In the genomic region with DNA sequence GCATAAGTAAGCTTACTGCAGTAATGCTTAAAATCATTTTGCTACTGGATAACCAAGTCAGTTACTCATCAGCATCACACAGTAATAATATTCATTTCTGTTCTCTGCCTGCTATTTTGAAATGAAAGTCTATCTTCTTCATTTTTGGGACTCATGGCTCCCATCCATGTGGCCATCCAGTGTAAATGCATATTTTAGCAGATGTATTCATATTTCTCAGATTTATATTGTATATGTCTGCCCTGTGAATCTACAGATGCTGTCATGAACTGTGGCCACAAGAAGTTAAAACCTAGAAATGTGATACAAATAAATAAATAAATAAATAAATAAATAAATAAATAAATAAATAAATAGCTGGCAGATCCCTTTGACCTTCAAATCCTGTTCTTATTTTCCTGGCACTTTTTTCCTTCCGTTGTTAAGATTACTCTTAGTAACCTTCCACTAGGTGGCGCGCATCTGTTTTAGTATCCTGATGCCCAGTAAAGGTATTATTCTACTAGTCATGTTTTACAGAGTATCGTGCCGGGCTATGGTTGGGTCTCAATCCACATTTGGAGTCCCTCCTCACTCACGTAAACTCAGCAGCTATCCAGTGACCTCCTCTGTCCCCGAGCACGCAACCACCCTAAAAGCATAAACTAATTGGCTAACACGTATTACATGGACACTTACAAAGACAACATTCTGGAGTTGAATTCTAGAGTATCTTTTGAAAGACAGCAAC, we compare ENCODE assay signal across 8 cellular contexts.
A peak's percentile ranks its signal among the peaks of the same experiment; 100 is the strongest.
DNase-seq lines count a peak whose midpoint lies in the region; ATAC-seq, FAIRE-seq and TF ChIP-seq lines count a peak whose summit lies in the region.

No MANE protein-coding gene starts in this region.

- FAIRE-seq in GM12892 (lab: Jason Lieb, UNC), result peak; percentile 87

- peak in 1 of 2 donors; percentile 44 for ATAC-seq in natural killer cell treated with Interleukin-12 subunit alpha and Interleukin-12 subunit beta and Interleukin-15 and Interleukin-18, amount 100 ng/mL, for 72 hours
- ATAC-seq in GM18861 (IDR thresholded peaks at IDR 0.05; ENCODE audit: unreplicated experiment), result no peak

- no peaks in the 10 kb centered on the region for H3K36me3 Mint-ChIP-seq in natural killer cell treated with Interleukin-12 subunit alpha and Interleukin-12 subunit beta and Interleukin-15 and Interleukin-18, amount 100 ng/mL, for 72 hours

- no peak overlapping the region for H3K4me3 Mint-ChIP-seq in natural killer cell treated with Interleukin-12 subunit alpha and Interleukin-12 subunit beta and Interleukin-15 and Interleukin-18, amount 100 ng/mL, for 72 hours

- H3K27ac Mint-ChIP-seq in natural killer cell treated with Interleukin-12 subunit alpha and Interleukin-12 subunit beta and Interleukin-15 and Interleukin-18, amount 100 ng/mL, for 72 hours, result peak overlapping the region in 1 of 2 donors; percentile 17

- no peaks in the 10 kb centered on the region for H3K9me3 Mint-ChIP-seq in natural killer cell treated with Interleukin-12 subunit alpha and Interleukin-12 subunit beta and Interleukin-15 and Interleukin-18, amount 100 ng/mL, for 72 hours

- in situ Hi-C loops in KBM-7 (cut with MboI; ENCODE audit: low pct_unique_long_range_greater_than_20kb, low sequenced_read_pairs), result no loop called here

- DNase-seq in GM12892 (ENCODE audit: insufficient read length) (no peak), KBM-7 (peak; percentile 76), OCI-M1 (lab: John Stamatoyannopoulos, UW) (peak; percentile 82), erythroblast (lab: John Stamatoyannopoulos, UW) (peak; percentile 68 to 76), stromal cell of bone marrow (ENCODE audit: low read depth) (peak; percentile 76)
- DNase-seq in activated CD8-positive, alpha-beta memory T cell treated with anti-CD3 and anti-CD28 coated beads, Interleukin-2, amount 50 U/mL, for 4 hours, result peak; percentile 73
- DNase-seq in natural killer cell treated with Interleukin-12 subunit alpha and Interleukin-12 subunit beta and Interleukin-15 and Interleukin-18, amount 100 ng/mL, for 72 hours (ENCODE audit: low spot score), result peak; percentile 64

- H3K4me1 Mint-ChIP-seq in natural killer cell treated with Interleukin-12 subunit alpha and Interleukin-12 subunit beta and Interleukin-15 and Interleukin-18, amount 100 ng/mL, for 72 hours (ENCODE audit: low read depth in 2 of 2), result peaks cover 5 to 10% of the 10 kb centered on the region in 2 donors

- TF ChIP-seq POLR2A in GM12892 (IDR thresholded peaks at IDR 0.05; ENCODE audit: low read depth, low read length), result no peak
- TF ChIP-seq POLR2A in erythroblast (IDR thresholded peaks at IDR 0.05; ENCODE audit: low read length), result no peak

- no peaks in the 10 kb centered on the region for H3K27me3 Mint-ChIP-seq in natural killer cell treated with Interleukin-12 subunit alpha and Interleukin-12 subunit beta and Interleukin-15 and Interleukin-18, amount 100 ng/mL, for 72 hours
